Comparison of ENCODE assay signal across 1 cellular context in the genomic region with DNA sequence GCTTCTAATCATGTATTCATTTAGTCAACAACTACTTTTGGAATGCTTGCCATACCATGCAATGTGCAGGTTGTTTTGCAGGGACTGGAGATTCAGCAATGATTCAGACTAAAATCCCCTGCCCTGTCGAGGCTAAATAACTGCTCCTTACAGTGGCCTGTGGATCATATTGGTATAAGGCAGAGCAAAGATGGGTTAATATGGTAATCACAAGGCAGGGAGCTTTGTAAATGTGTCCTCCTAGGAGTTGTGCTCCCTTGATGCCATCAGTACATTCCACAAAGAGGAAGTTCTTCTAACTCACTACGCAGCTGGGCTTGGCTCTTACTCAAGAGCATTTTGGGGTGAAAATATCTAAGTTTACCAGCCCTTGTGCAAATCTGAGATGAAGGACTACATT.
TF ChIP-seq lines count a peak whose summit lies in the region.

No MANE protein-coding gene starts in this region.

TF ChIP-seq in GM12878, 131 proteins besides CTCF, POLR2A, EP300 and RAD21:
- peak; percentile 19; the same call in 1 of the 2 replicates for TF ChIP-seq ZNF207 (IDR thresholded peaks at IDR 0.05; ENCODE audit: borderline replicate concordance)
- TF ChIP-seq, protein P1, sequence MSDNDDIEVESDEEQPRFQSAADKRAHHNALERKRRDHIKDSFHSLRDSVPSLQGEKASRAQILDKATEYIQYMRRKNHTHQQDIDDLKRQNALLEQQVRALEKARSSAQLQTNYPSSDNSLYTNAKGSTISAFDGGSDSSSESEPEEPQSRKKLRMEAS (IDR thresholded peaks at IDR 0.05; ENCODE audit: low read depth, low read length), result no peak
